ENCODE assay signal across 2 cellular contexts in genomic region chr22:32476286-32476685, GRCh38.
TF ChIP-seq lines count a peak whose summit lies in the region.

No MANE protein-coding gene starts in this region.

TF ChIP-seq in A549, 52 proteins besides CTCF, POLR2A, EP300 and RAD21 (continued from another document):
- TF ChIP-seq PHF8 (IDR thresholded peaks at IDR 0.05; ENCODE audit: borderline replicate concordance, low read depth) (no peak), POLR2AphosphoS2 (conservative IDR thresholded peaks at IDR 0.05; ENCODE audit: low read length) (no peak), ATOH8 (CRISPR knock-in tag; IDR thresholded peaks at IDR 0.05; ENCODE audit: low read depth) (no peak), JUNB (IDR thresholded peaks at IDR 0.05) (no peak), CHD2 (IDR thresholded peaks at IDR 0.05; ENCODE audit: low read length, partially characterized antibody) (no peak), EHF (CRISPR knock-in tag; IDR thresholded peaks at IDR 0.05) (no peak)

TF ChIP-seq in IMR-90, 13 proteins besides CTCF, POLR2A, EP300 and RAD21 (continued from another document):
- TF ChIP-seq ELK1 (IDR thresholded peaks at IDR 0.05; ENCODE audit: borderline replicate concordance, low read depth, low read length) (no peak), SMC3 (IDR thresholded peaks at IDR 0.05; ENCODE audit: low read depth, low read length) (no peak), MXI1 (IDR thresholded peaks at IDR 0.05; ENCODE audit: borderline replicate concordance, low read depth, low read length) (no peak), CEBPB (IDR thresholded peaks at IDR 0.05; ENCODE audit: low read depth, low read length) (no peak), USF2 (IDR thresholded peaks at IDR 0.05; ENCODE audit: low read depth, low read length) (no peak), FOS (IDR thresholded peaks at IDR 0.05; ENCODE audit: low read depth, low read length) (no peak), MAFK (IDR thresholded peaks at IDR 0.05; ENCODE audit: low read depth, low read length) (no peak), CHD1 (IDR thresholded peaks at IDR 0.05; ENCODE audit: low read depth, low read length) (no peak), RCOR1 (IDR thresholded peaks at IDR 0.05; ENCODE audit: insufficient replicate concordance, low read length) (no peak), BHLHE40 (IDR thresholded peaks at IDR 0.05; ENCODE audit: low read depth, low read length) (no peak), NFE2L2 (IDR thresholded peaks at IDR 0.05; ENCODE audit: low read depth, low read length) (no peak), MAZ (IDR thresholded peaks at IDR 0.05; ENCODE audit: borderline replicate concordance, low read depth, low read length) (no peak)
